8 cellular contexts compared by ENCODE assay signal in genomic region chr7:28389504-28390385, GRCh38. TPM values are rescaled to one million over a fixed set of nuclear protein-coding genes. Genes with fewer than 3 reads are reported as not detected.
DNase-seq lines count a peak whose midpoint lies in the region; ATAC-seq and TF ChIP-seq lines count a peak whose summit lies in the region.

No MANE protein-coding gene starts in this region.

- H3K36me3 ChIP-seq in sigmoid colon: no peaks in the 10 kb centered on the region

- peak overlapping the region in 1 of 4 donors; percentile 57 for H3K27ac ChIP-seq in sigmoid colon

- H3K4me3 ChIP-seq in WI38 (ENCODE audit: low read depth, low read length) (no peak overlapping the region), sigmoid colon (peak overlapping the region; percentile 20 to 45 (median 38))

- peaks cover 4% of the 10 kb centered on the region for H3K4me1 Mint-ChIP-seq in activated naive CD4-positive, alpha-beta T cell treated with anti-CD3 and anti-CD28 coated beads, Interleukin-2, amount 50 U/mL, for 24 hours
- H3K4me1 Mint-ChIP-seq in T-helper 2 cell treated with Interferon-gamma antibody and Interleukin-4, amounts not matched to agents 5 μg/mL and 100 μg/mL, for 36 hours (ENCODE audit: low read depth): no peaks in the 10 kb centered on the region

- ATAC-seq in left ventricle myocardium superior: peak; percentile 56
- ATAC-seq in HG03108 (IDR thresholded peaks at IDR 0.05; ENCODE audit: unreplicated experiment): no peak

- peaks cover 0 to 13% (median 11%) of the 10 kb centered on the region in 4 donors for H3K4me1 ChIP-seq in sigmoid colon

- H3K9me3 Mint-ChIP-seq in activated naive CD4-positive, alpha-beta T cell treated with anti-CD3 and anti-CD28 coated beads, Interleukin-2, amount 50 U/mL, for 24 hours: no peaks in the 10 kb centered on the region
- no peaks in the 10 kb centered on the region for H3K9me3 Mint-ChIP-seq in T-helper 2 cell treated with Interferon-gamma antibody and Interleukin-4, amounts not matched to agents 5 μg/mL and 100 μg/mL, for 36 hours

- DNase-seq in activated naive CD4-positive, alpha-beta T cell (lab: John Stamatoyannopoulos, UW): no peak
- DNase-seq in NCI-H2081 (lab: John Stamatoyannopoulos, UW) (peak; percentile 68 to 70), left ventricle myocardium superior (no peak), sigmoid colon (no peak)
- DNase-seq in T-helper 2 cell treated with Interferon-gamma antibody and Interleukin-4, amounts not matched to agents 5 μg/mL and 100 μg/mL, for 36 hours (ENCODE audit: low spot score): no peak

- no peak for TF ChIP-seq EP300 in sigmoid colon (IDR thresholded peaks at IDR 0.05)

- no peaks in the 10 kb centered on the region for H3K36me3 Mint-ChIP-seq in activated naive CD4-positive, alpha-beta T cell treated with anti-CD3 and anti-CD28 coated beads, Interleukin-2, amount 50 U/mL, for 24 hours
- no peaks in the 10 kb centered on the region for H3K36me3 Mint-ChIP-seq in T-helper 2 cell treated with Interferon-gamma antibody and Interleukin-4, amounts not matched to agents 5 μg/mL and 100 μg/mL, for 36 hours (ENCODE audit: low read depth)

- WGBS in sigmoid colon, 2 donors: 32% methylated on average over 14 of the region's 14 CpGs

- H3K4me3 Mint-ChIP-seq in activated naive CD4-positive, alpha-beta T cell treated with anti-CD3 and anti-CD28 coated beads, Interleukin-2, amount 50 U/mL, for 24 hours: no peak overlapping the region
- no peak overlapping the region for H3K4me3 Mint-ChIP-seq in T-helper 2 cell treated with Interferon-gamma antibody and Interleukin-4, amounts not matched to agents 5 μg/mL and 100 μg/mL, for 36 hours

- peak overlapping the region; percentile 33 for H3K27ac Mint-ChIP-seq in activated naive CD4-positive, alpha-beta T cell treated with anti-CD3 and anti-CD28 coated beads, Interleukin-2, amount 50 U/mL, for 24 hours
- H3K27ac Mint-ChIP-seq in T-helper 2 cell treated with Interferon-gamma antibody and Interleukin-4, amounts not matched to agents 5 μg/mL and 100 μg/mL, for 36 hours: no peak overlapping the region

- H3K9me3 ChIP-seq in sigmoid colon: no peaks in the 10 kb centered on the region

- H3K27me3 ChIP-seq in sigmoid colon: no peaks in the 10 kb centered on the region

- TF ChIP-seq CTCF in WI38 (IDR thresholded peaks at IDR 0.05; ENCODE audit: low read depth, low read length): peak; percentile 20; the same call in 1 of the 2 replicates
- peak; percentile 57 to 78 (median 66) for TF ChIP-seq CTCF in sigmoid colon (IDR thresholded peaks at IDR 0.05)

- intact Hi-C loops in left ventricle myocardium superior (cut with micrococcal nuclease) (no loop called here), sigmoid colon (cut with DNase I) (loop anchor here (1.0 to 5.0 kb wide), 2 partner anchors 148 to 465 kb away; no protein-coding TSS in a partner anchor)

- peaks cover 26% of the 10 kb centered on the region for H3K27me3 Mint-ChIP-seq in activated naive CD4-positive, alpha-beta T cell treated with anti-CD3 and anti-CD28 coated beads, Interleukin-2, amount 50 U/mL, for 24 hours
- peaks cover 13% of the 10 kb centered on the region for H3K27me3 Mint-ChIP-seq in T-helper 2 cell treated with Interferon-gamma antibody and Interleukin-4, amounts not matched to agents 5 μg/mL and 100 μg/mL, for 36 hours (ENCODE audit: low read depth)

- TF ChIP-seq POLR2A in sigmoid colon (IDR thresholded peaks at IDR 0.05): no peak

RNA-seq across cellular contexts. Expression of gene CREB5, which starts 22.6 kb away (rescaled TPM):
- 4.5 TPM for total RNA-seq in left ventricle myocardium superior
- 10 to 100 TPM in 2 of 4 donors, 1 to 10 TPM in 2; 4.6 to 42.1 (median 10.8) TPM for total RNA-seq in sigmoid colon
- 1 to 10 TPM in 2 of 3 donors, under 1 TPM in 1; 0.80 to 2.4 (median 1.4) TPM for polyA plus RNA-seq in sigmoid colon

Comparison
In these comparisons a context has a peak if more than half of its experiments do, and no peak if none do; other contexts are left out.
1. DNase-seq: peak in NCI-H2081 (2 of 2); none in activated naive CD4-positive, alpha-beta T cell (0 of 4), left ventricle myocardium superior (single experiment), sigmoid colon (single experiment) and T-helper 2 cell treated with Interferon-gamma antibody and Interleukin-4, amounts not matched to agents 5 μg/mL and 100 μg/mL, for 36 hours (single experiment).